Comparison of ENCODE assay signal across 25 cellular contexts in genomic region chr1:2493218-2493617, GRCh38. TPM values are rescaled to one million over a fixed set of nuclear protein-coding genes. Genes with fewer than 3 reads are reported as not detected.
DNase-seq lines count a peak whose midpoint lies in the region; ATAC-seq, FAIRE-seq and TF ChIP-seq lines count a peak whose summit lies in the region.
"Had no signal": no experiment of that assay in that cellular context is flagged by ENCODE, and none has a peak within 500 bp of the region (broad histone marks: within the 10 kb centered on the region; RNA-seq: fewer than 3 reads in every experiment).

No MANE protein-coding gene starts in this region.

- BruUV-seq in Caco-2 (replicated peaks; lab: Mats Ljungman, UMichigan): no TSS peak

- DNase-seq in natural killer cell (no peak), amniotic stem cell (lab: John Stamatoyannopoulos, UW) (no peak), Caco-2 (no peak), WERI-Rb-1 (no peak), small intestine (no peak)
- no peak for DNase-seq in natural killer cell treated with Interleukin-12 subunit alpha and Interleukin-12 subunit beta and Interleukin-15 and Interleukin-18, amount 100 ng/mL, for 72 hours (ENCODE audit: low spot score)
- no peak for DNase-seq in naive thymus-derived CD8-positive, alpha-beta T cell
- DNase-seq: GDM1, MM.1S, NCI-H1092 treated with DMSO at 0.1 percent for 48 hours, NCI-H146, NCI-H2029 treated with DMSO at 0.1 percent for 48 hours, NCI-H2171 treated with DMSO at 0.1 percent for 48 hours, NCI-H446 treated with DMSO at 0.1 percent for 48 hours, SHP77 treated with DMSO at 0.1 percent for 48 hours, SK-N-SH had no signal

- no peaks in the 10 kb centered on the region for H3K27me3 Mint-ChIP-seq in natural killer cell (ENCODE audit: low read depth in 2 of 2)
- no peaks in the 10 kb centered on the region for H3K27me3 Mint-ChIP-seq in natural killer cell treated with Interleukin-12 subunit alpha and Interleukin-12 subunit beta and Interleukin-15 and Interleukin-18, amount 100 ng/mL, for 72 hours
- H3K27me3 Mint-ChIP-seq in naive thymus-derived CD8-positive, alpha-beta T cell: no peaks in the 10 kb centered on the region
- H3K27me3 Mint-ChIP-seq in Caco-2 (ENCODE audit: insufficient read depth, unreplicated experiment): no peaks in the 10 kb centered on the region

- H3K9me3 Mint-ChIP-seq in natural killer cell (peaks cover 0 to 4% of the 10 kb centered on the region in 2 donors), Caco-2 (ENCODE audit: unreplicated experiment) (no peaks in the 10 kb centered on the region)
- H3K9me3 Mint-ChIP-seq in natural killer cell treated with Interleukin-12 subunit alpha and Interleukin-12 subunit beta and Interleukin-15 and Interleukin-18, amount 100 ng/mL, for 72 hours: peaks cover 7% of the 10 kb centered on the region
- H3K9me3 Mint-ChIP-seq in naive thymus-derived CD8-positive, alpha-beta T cell: peaks cover 0 to 9% (median 6%) of the 10 kb centered on the region in 9 donors

- ATAC-seq in natural killer cell: no peak
- ATAC-seq in natural killer cell treated with Interleukin-12 subunit alpha and Interleukin-12 subunit beta and Interleukin-15 and Interleukin-18, amount 100 ng/mL, for 72 hours: no peak
- no peak for ATAC-seq in naive thymus-derived CD8-positive, alpha-beta T cell
- ATAC-seq: GM23338, HCT116 had no signal

- no peaks in the 10 kb centered on the region; the same call in 1 of the 2 replicates for H3K9me3 ChIP-seq in Caco-2
- H3K9me3 ChIP-seq in WERI-Rb-1 (ENCODE audit: severe bottlenecking): no peaks in the 10 kb centered on the region
- no peaks in the 10 kb centered on the region for H3K9me3 ChIP-seq in small intestine (ENCODE audit: control insufficient read depth, low read depth)
- H3K9me3 ChIP-seq: SK-N-SH had no signal

- H3K27me3 ChIP-seq in Caco-2 (replicated peaks; ENCODE audit: control insufficient read depth, insufficient read depth, low read length): no peaks in the 10 kb centered on the region
- no peaks in the 10 kb centered on the region for H3K27me3 ChIP-seq in WERI-Rb-1 (ENCODE audit: insufficient read depth, low read depth, severe bottlenecking)
- H3K27me3 ChIP-seq in small intestine (ENCODE audit: control insufficient read depth in 2 of 2, insufficient read depth in 2 of 2, low read length in 2 of 2): no peaks in the 10 kb centered on the region

- no peak overlapping the region for H3K4me3 ChIP-seq in Caco-2 (ENCODE audit: low read depth, low read length)
- no peak overlapping the region for H3K4me3 ChIP-seq in WERI-Rb-1 (ENCODE audit: low read depth, low read length)
- H3K4me3 ChIP-seq in small intestine (ENCODE audit: low read depth in 1 of 2, low read length in 2 of 2): no peak overlapping the region
- H3K4me3 ChIP-seq: GM23338 had no signal

- TF ChIP-seq CTCF in natural killer cell (IDR thresholded peaks at IDR 0.05) (no peak), Caco-2 (IDR thresholded peaks at IDR 0.05; ENCODE audit: insufficient read depth in 1 of 2, low read depth in 1 of 2, low read length in 1 of 2, severe bottlenecking in 1 of 2, unreplicated experiment in 1 of 2) (no peak), WERI-Rb-1 (IDR thresholded peaks at IDR 0.05; ENCODE audit: low read depth, low read length) (no peak)

- H3K27ac Mint-ChIP-seq in natural killer cell (peak overlapping the region; percentile 81 to 89), Caco-2 (ENCODE audit: unreplicated experiment) (no peak overlapping the region)
- H3K27ac Mint-ChIP-seq in natural killer cell treated with Interleukin-12 subunit alpha and Interleukin-12 subunit beta and Interleukin-15 and Interleukin-18, amount 100 ng/mL, for 72 hours: no peak overlapping the region
- peak overlapping the region in 9 of 10 donors; percentile 20 to 95 (median 82) for H3K27ac Mint-ChIP-seq in naive thymus-derived CD8-positive, alpha-beta T cell
- H3K27ac Mint-ChIP-seq: GM23338 had no signal

- FAIRE-seq in small intestine (lab: Jason Lieb, UNC): no peak
- FAIRE-seq: A204.1, D721Med, GM19239 had no signal

- peak overlapping the region; percentile 59 for H3K27ac ChIP-seq in angular gyrus (ENCODE audit: low read depth, low read length)
- no peak overlapping the region for H3K27ac ChIP-seq in WERI-Rb-1
- H3K27ac ChIP-seq in small intestine (ENCODE audit: low read depth in 1 of 2, low read length in 1 of 2): no peak overlapping the region

- peaks cover 12% of the 10 kb centered on the region for H3K4me1 ChIP-seq in Caco-2
- H3K4me1 ChIP-seq in small intestine (ENCODE audit: control insufficient read depth in 2 of 2, insufficient read depth in 1 of 2, low read depth in 1 of 2, low read length in 1 of 2): no peaks in the 10 kb centered on the region

- H3K4me3 Mint-ChIP-seq in natural killer cell (no peak overlapping the region), Caco-2 (ENCODE audit: unreplicated experiment) (no peak overlapping the region)
- H3K4me3 Mint-ChIP-seq in natural killer cell treated with Interleukin-12 subunit alpha and Interleukin-12 subunit beta and Interleukin-15 and Interleukin-18, amount 100 ng/mL, for 72 hours: no peak overlapping the region
- H3K4me3 Mint-ChIP-seq in naive thymus-derived CD8-positive, alpha-beta T cell: peak overlapping the region in 5 of 10 donors; percentile 14 to 80 (median 70)
- H3K4me3 Mint-ChIP-seq: GM23338 had no signal

- CTCF ChIA-PET in Caco-2 (lab: Charles Lee): no interaction called here

- 57 to 61% (median 61%) methylated on average over 19 of the region's 19 CpGs for WGBS in small intestine, 3 donors

- peaks cover 7% of the 10 kb centered on the region for H3K36me3 Mint-ChIP-seq in natural killer cell
- peaks cover 8% of the 10 kb centered on the region for H3K36me3 Mint-ChIP-seq in natural killer cell treated with Interleukin-12 subunit alpha and Interleukin-12 subunit beta and Interleukin-15 and Interleukin-18, amount 100 ng/mL, for 72 hours
- peaks cover 0 to 10% (median 7%) of the 10 kb centered on the region in 3 donors for H3K36me3 Mint-ChIP-seq in naive thymus-derived CD8-positive, alpha-beta T cell
- H3K36me3 Mint-ChIP-seq in Caco-2 (ENCODE audit: insufficient read depth, unreplicated experiment): no peaks in the 10 kb centered on the region

- H3K36me3 ChIP-seq in Caco-2 (ENCODE audit: control insufficient read depth, insufficient read depth, low read length) (no peaks in the 10 kb centered on the region), WERI-Rb-1 (peaks cover 86% of the 10 kb centered on the region), small intestine (ENCODE audit: control insufficient read depth in 2 of 2, insufficient read depth in 2 of 2, low read length in 2 of 2) (no peaks in the 10 kb centered on the region)

- POLR2A ChIA-PET in naive thymus-derived CD8-positive, alpha-beta T cell (lab: Charles Lee): interaction anchor here (0.7 to 5.6 kb wide), 10 partner anchors 10 to 93 kb away, joined by 3 to 78 read pairs (median 9); partner anchors contain the start of genes PANK4 and PRXL2B
- POLR2A ChIA-PET in Caco-2 (lab: Charles Lee): no interaction called here

- intact Hi-C loops in natural killer cell (cut with micrococcal nuclease): no loop called here
- intact Hi-C loops in Caco-2 (cut with micrococcal nuclease; ENCODE audit: unreplicated experiment): no loop called here

- H3K4me1 Mint-ChIP-seq in natural killer cell (peaks cover 27 to 30% of the 10 kb centered on the region in 2 donors), Caco-2 (ENCODE audit: low read depth, unreplicated experiment) (peaks cover 7% of the 10 kb centered on the region)
- peaks cover 15 to 21% of the 10 kb centered on the region in 2 donors for H3K4me1 Mint-ChIP-seq in natural killer cell treated with Interleukin-12 subunit alpha and Interleukin-12 subunit beta and Interleukin-15 and Interleukin-18, amount 100 ng/mL, for 72 hours (ENCODE audit: low read depth in 2 of 2)
- H3K4me1 Mint-ChIP-seq in naive thymus-derived CD8-positive, alpha-beta T cell: peaks cover 20 to 59% (median 34%) of the 10 kb centered on the region in 4 donors
- H3K4me1 Mint-ChIP-seq: GM23338 had no signal

RNA-seq across cellular contexts. Expression of gene PLCH2, which starts 17.1 kb away (rescaled TPM):
- total RNA-seq in natural killer cell (100 to 1,000 TPM in 2 of 3 donors, 10 to 100 TPM in 1; 77.1 to 116 (median 106) TPM), Caco-2 (2022) (0.27 and 0.32 TPM in 2 replicates)
- 1 to 10 TPM; 5.5 to 6.9 TPM for total RNA-seq in natural killer cell treated with Interleukin-12 subunit alpha and Interleukin-12 subunit beta and Interleukin-15 and Interleukin-18, amount 100 ng/mL, for 72 hours
- total RNA-seq in naive thymus-derived CD8-positive, alpha-beta T cell: 10 to 100 TPM; 14.8 to 16.4 TPM
- under 1 TPM; 0.37 to 0.52 (median 0.37) TPM for polyA plus RNA-seq in naive thymus-derived CD8-positive, alpha-beta T cell
- polyA plus RNA-seq in small intestine: 1 to 10 TPM in 2 of 3 donors, under 1 TPM in 1; 0.22 to 1.1 (median 1.1) TPM
- total RNA-seq: LHCN-M2 had no signal
- polyA plus RNA-seq: GM23338 had no signal

RNA-seq across cellular contexts. Expression of gene PANK4, which starts 33.2 kb away (rescaled TPM):
- 10 to 100 TPM; 48.2 to 75.7 (median 61.8) TPM for total RNA-seq in natural killer cell
- 10 to 100 TPM; 37.7 to 70.5 TPM for total RNA-seq in natural killer cell treated with Interleukin-12 subunit alpha and Interleukin-12 subunit beta and Interleukin-15 and Interleukin-18, amount 100 ng/mL, for 72 hours
- total RNA-seq in naive thymus-derived CD8-positive, alpha-beta T cell: 100 to 1,000 TPM; 149 to 155 TPM
- 10 to 100 TPM in 2 of 3 donors, 1 to 10 TPM in 1; 9.0 to 31.7 (median 13.4) TPM for polyA plus RNA-seq in naive thymus-derived CD8-positive, alpha-beta T cell
- 27.0 and 31.7 TPM in 2 replicates for total RNA-seq in Caco-2 (2022)
- 10 to 100 TPM; 14.8 to 21.7 (median 18.9) TPM for polyA plus RNA-seq in small intestine

RNA-seq across cellular contexts. Expression of gene HES5, which starts 36.8 kb away (rescaled TPM):
- not detected for total RNA-seq in natural killer cell
- not detected for total RNA-seq in natural killer cell treated with Interleukin-12 subunit alpha and Interleukin-12 subunit beta and Interleukin-15 and Interleukin-18, amount 100 ng/mL, for 72 hours
- total RNA-seq in naive thymus-derived CD8-positive, alpha-beta T cell: under 1 TPM in 1 of 2 experiments, not detected in 1; 0.30 TPM
- not detected for polyA plus RNA-seq in naive thymus-derived CD8-positive, alpha-beta T cell
- not detected in 2 replicates for total RNA-seq in Caco-2 (2022)
- under 1 TPM in 1 of 3 donors, not detected in 2; 0.30 TPM for polyA plus RNA-seq in small intestine
- total RNA-seq: CD8-positive, alpha-beta memory T cell; LHCN-M2 had no signal
- polyA plus RNA-seq: BJ; CD8-positive, alpha-beta memory T cell had no signal

Comparison
In these comparisons a context has a peak if more than half of its experiments do, and no peak if none do; other contexts are left out.
1. H3K27ac Mint-ChIP-seq: peak in natural killer cell (2 of 2) and naive thymus-derived CD8-positive, alpha-beta T cell (9 of 10); none in natural killer cell treated with Interleukin-12 subunit alpha and Interleukin-12 subunit beta and Interleukin-15 and Interleukin-18, amount 100 ng/mL, for 72 hours (0 of 2) and Caco-2 (single experiment).
2. RNA of gene PLCH2, which starts 17.1 kb away (total RNA-seq): 77.1 to 116 TPM in natural killer cell; 14.8 to 16.4 TPM in naive thymus-derived CD8-positive, alpha-beta T cell, 5.5 to 6.9 TPM in natural killer cell treated with Interleukin-12 subunit alpha and Interleukin-12 subunit beta and Interleukin-15 and Interleukin-18, amount 100 ng/mL, for 72 hours and 0.27 to 0.32 TPM in Caco-2; every median in the first group is over 4 times any median in the second.